ENCODE assay signal across 2 cellular contexts in the genomic region with DNA sequence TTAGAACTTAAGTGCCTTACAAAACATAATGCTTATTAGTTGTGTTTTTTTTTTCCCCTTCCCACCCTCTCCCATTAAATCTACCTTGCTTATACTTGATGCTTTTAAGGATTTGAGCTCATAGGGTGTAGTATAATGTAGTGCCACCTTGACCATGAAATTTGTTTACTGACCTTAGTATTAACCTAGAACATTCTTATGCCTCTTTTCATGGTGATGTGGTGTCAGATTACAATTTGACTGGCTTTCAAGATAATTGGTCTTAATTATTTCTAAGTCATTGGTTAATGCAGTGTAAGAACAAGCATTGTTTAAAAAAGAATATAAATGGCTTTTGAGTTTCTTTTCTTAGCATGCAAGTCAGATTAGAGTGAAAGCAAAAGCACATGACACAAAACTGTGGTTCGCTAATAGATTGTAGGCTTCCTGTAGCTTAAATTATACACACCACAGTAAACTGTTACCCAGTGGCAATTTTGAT.
TF ChIP-seq lines count a peak whose summit lies in the region.

No MANE protein-coding gene starts in this region.

TF ChIP-seq in liver, 16 proteins besides CTCF, POLR2A, EP300 and RAD21 (continued from another document):
- TF ChIP-seq, protein P1, sequence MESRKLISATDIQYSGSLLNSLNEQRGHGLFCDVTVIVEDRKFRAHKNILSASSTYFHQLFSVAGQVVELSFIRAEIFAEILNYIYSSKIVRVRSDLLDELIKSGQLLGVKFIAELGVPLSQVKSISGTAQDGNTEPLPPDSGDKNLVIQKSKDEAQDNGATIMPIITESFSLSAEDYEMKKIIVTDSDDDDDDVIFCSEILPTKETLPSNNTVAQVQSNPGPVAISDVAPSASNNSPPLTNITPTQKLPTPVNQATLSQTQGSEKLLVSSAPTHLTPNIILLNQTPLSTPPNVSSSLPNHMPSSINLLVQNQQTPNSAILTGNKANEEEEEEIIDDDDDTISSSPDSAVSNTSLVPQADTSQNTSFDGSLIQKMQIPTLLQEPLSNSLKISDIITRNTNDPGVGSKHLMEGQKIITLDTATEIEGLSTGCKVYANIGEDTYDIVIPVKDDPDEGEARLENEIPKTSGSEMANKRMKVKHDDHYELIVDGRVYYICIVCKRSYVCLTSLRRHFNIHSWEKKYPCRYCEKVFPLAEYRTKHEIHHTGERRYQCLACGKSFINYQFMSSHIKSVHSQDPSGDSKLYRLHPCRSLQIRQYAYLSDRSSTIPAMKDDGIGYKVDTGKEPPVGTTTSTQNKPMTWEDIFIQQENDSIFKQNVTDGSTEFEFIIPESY (IDR thresholded peaks at IDR 0.05) = no peak
- TF ChIP-seq SP1 (IDR thresholded peaks at IDR 0.05) (no peak), JUND (IDR thresholded peaks at IDR 0.05) (no peak), HNF4G (IDR thresholded peaks at IDR 0.05) (no peak), YY1 (IDR thresholded peaks at IDR 0.05) (no peak), RXRA (IDR thresholded peaks at IDR 0.05) (no peak), HNF4A (conservative IDR thresholded peaks at IDR 0.05) (no peak), NR2F2 (IDR thresholded peaks at IDR 0.05) (no peak)
- TF ChIP-seq, protein P2, sequence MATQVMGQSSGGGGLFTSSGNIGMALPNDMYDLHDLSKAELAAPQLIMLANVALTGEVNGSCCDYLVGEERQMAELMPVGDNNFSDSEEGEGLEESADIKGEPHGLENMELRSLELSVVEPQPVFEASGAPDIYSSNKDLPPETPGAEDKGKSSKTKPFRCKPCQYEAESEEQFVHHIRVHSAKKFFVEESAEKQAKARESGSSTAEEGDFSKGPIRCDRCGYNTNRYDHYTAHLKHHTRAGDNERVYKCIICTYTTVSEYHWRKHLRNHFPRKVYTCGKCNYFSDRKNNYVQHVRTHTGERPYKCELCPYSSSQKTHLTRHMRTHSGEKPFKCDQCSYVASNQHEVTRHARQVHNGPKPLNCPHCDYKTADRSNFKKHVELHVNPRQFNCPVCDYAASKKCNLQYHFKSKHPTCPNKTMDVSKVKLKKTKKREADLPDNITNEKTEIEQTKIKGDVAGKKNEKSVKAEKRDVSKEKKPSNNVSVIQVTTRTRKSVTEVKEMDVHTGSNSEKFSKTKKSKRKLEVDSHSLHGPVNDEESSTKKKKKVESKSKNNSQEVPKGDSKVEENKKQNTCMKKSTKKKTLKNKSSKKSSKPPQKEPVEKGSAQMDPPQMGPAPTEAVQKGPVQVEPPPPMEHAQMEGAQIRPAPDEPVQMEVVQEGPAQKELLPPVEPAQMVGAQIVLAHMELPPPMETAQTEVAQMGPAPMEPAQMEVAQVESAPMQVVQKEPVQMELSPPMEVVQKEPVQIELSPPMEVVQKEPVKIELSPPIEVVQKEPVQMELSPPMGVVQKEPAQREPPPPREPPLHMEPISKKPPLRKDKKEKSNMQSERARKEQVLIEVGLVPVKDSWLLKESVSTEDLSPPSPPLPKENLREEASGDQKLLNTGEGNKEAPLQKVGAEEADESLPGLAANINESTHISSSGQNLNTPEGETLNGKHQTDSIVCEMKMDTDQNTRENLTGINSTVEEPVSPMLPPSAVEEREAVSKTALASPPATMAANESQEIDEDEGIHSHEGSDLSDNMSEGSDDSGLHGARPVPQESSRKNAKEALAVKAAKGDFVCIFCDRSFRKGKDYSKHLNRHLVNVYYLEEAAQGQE (IDR thresholded peaks at IDR 0.05) = no peak
- TF ChIP-seq, protein P3, sequence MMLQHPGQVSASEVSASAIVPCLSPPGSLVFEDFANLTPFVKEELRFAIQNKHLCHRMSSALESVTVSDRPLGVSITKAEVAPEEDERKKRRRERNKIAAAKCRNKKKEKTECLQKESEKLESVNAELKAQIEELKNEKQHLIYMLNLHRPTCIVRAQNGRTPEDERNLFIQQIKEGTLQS (IDR thresholded peaks at IDR 0.05) = no peak
- TF ChIP-seq, protein P4, sequence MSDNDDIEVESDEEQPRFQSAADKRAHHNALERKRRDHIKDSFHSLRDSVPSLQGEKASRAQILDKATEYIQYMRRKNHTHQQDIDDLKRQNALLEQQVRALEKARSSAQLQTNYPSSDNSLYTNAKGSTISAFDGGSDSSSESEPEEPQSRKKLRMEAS (IDR thresholded peaks at IDR 0.05) = no peak

TF ChIP-seq in HepG2, 621 proteins besides CTCF, POLR2A, EP300 and RAD21 (continued from another document):
- TF ChIP-seq, protein P5, sequence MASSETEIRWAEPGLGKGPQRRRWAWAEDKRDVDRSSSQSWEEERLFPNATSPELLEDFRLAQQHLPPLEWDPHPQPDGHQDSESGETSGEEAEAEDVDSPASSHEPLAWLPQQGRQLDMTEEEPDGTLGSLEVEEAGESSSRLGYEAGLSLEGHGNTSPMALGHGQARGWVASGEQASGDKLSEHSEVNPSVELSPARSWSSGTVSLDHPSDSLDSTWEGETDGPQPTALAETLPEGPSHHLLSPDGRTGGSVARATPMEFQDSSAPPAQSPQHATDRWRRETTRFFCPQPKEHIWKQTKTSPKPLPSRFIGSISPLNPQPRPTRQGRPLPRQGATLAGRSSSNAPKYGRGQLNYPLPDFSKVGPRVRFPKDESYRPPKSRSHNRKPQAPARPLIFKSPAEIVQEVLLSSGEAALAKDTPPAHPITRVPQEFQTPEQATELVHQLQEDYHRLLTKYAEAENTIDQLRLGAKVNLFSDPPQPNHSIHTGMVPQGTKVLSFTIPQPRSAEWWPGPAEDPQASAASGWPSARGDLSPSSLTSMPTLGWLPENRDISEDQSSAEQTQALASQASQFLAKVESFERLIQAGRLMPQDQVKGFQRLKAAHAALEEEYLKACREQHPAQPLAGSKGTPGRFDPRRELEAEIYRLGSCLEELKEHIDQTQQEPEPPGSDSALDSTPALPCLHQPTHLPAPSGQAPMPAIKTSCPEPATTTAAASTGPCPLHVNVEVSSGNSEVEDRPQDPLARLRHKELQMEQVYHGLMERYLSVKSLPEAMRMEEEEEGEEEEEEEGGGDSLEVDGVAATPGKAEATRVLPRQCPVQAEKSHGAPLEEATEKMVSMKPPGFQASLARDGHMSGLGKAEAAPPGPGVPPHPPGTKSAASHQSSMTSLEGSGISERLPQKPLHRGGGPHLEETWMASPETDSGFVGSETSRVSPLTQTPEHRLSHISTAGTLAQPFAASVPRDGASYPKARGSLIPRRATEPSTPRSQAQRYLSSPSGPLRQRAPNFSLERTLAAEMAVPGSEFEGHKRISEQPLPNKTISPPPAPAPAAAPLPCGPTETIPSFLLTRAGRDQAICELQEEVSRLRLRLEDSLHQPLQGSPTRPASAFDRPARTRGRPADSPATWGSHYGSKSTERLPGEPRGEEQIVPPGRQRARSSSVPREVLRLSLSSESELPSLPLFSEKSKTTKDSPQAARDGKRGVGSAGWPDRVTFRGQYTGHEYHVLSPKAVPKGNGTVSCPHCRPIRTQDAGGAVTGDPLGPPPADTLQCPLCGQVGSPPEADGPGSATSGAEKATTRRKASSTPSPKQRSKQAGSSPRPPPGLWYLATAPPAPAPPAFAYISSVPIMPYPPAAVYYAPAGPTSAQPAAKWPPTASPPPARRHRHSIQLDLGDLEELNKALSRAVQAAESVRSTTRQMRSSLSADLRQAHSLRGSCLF (CRISPR knock-in tag; IDR thresholded peaks at IDR 0.05; ENCODE audit: borderline replicate concordance) = no peak
- TF ChIP-seq, protein P6, sequence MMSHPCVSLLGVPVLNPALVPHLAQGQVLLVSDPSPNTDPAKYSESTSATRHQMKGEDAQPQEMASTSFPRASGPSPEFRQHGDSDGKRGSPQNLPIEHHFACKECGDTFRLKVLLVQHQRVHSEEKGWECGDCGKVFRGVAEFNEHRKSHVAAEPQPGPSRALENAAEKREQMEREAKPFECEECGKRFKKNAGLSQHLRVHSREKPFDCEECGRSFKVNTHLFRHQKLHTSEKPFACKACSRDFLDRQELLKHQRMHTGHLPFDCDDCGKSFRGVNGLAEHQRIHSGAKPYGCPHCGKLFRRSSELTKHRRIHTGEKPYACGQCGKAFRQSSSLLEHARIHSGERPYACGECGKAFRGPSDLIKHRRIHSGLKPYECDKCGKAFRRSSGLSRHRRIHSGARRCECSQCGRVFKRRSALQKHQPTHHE (CRISPR knock-in tag; IDR thresholded peaks at IDR 0.05; ENCODE audit: borderline replicate concordance) = no peak
- no peak for TF ChIP-seq DNMT1 (CRISPR knock-in tag; IDR thresholded peaks at IDR 0.05)
- no peak for TF ChIP-seq RAD51 (IDR thresholded peaks at IDR 0.05; ENCODE audit: borderline replicate concordance)
- no peak for TF ChIP-seq STAT5B (CRISPR knock-in tag; IDR thresholded peaks at IDR 0.05)
- no peak for TF ChIP-seq SATB2 (CRISPR knock-in tag; IDR thresholded peaks at IDR 0.05)
- no peak for TF ChIP-seq NFYB (CRISPR knock-in tag; IDR thresholded peaks at IDR 0.05)
- no peak for TF ChIP-seq HHEX (CRISPR knock-in tag; IDR thresholded peaks at IDR 0.05)
- no peak for TF ChIP-seq ZNF121 (CRISPR knock-in tag; IDR thresholded peaks at IDR 0.05)
- TF ChIP-seq SRSF1 (optimal IDR thresholded peaks at IDR 0.05; ENCODE audit: low read depth, low read length) = no peak
- TF ChIP-seq, protein P7, sequence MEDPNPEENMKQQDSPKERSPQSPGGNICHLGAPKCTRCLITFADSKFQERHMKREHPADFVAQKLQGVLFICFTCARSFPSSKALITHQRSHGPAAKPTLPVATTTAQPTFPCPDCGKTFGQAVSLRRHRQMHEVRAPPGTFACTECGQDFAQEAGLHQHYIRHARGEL (CRISPR knock-in tag; IDR thresholded peaks at IDR 0.05) = no peak
- TF ChIP-seq ZNF337 (CRISPR knock-in tag; IDR thresholded peaks at IDR 0.05; ENCODE audit: borderline replicate concordance, low read depth) = no peak
- TF ChIP-seq, protein P8, sequence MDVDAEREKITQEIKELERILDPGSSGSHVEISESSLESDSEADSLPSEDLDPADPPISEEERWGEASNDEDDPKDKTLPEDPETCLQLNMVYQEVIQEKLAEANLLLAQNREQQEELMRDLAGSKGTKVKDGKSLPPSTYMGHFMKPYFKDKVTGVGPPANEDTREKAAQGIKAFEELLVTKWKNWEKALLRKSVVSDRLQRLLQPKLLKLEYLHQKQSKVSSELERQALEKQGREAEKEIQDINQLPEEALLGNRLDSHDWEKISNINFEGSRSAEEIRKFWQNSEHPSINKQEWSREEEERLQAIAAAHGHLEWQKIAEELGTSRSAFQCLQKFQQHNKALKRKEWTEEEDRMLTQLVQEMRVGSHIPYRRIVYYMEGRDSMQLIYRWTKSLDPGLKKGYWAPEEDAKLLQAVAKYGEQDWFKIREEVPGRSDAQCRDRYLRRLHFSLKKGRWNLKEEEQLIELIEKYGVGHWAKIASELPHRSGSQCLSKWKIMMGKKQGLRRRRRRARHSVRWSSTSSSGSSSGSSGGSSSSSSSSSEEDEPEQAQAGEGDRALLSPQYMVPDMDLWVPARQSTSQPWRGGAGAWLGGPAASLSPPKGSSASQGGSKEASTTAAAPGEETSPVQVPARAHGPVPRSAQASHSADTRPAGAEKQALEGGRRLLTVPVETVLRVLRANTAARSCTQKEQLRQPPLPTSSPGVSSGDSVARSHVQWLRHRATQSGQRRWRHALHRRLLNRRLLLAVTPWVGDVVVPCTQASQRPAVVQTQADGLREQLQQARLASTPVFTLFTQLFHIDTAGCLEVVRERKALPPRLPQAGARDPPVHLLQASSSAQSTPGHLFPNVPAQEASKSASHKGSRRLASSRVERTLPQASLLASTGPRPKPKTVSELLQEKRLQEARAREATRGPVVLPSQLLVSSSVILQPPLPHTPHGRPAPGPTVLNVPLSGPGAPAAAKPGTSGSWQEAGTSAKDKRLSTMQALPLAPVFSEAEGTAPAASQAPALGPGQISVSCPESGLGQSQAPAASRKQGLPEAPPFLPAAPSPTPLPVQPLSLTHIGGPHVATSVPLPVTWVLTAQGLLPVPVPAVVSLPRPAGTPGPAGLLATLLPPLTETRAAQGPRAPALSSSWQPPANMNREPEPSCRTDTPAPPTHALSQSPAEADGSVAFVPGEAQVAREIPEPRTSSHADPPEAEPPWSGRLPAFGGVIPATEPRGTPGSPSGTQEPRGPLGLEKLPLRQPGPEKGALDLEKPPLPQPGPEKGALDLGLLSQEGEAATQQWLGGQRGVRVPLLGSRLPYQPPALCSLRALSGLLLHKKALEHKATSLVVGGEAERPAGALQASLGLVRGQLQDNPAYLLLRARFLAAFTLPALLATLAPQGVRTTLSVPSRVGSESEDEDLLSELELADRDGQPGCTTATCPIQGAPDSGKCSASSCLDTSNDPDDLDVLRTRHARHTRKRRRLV (CRISPR knock-in tag; IDR thresholded peaks at IDR 0.05) = no peak
- no peak for TF ChIP-seq MBNL3 (CRISPR knock-in tag; conservative IDR thresholded peaks at IDR 0.05)
- TF ChIP-seq PLRG1 (conservative IDR thresholded peaks at IDR 0.05) = no peak
- TF ChIP-seq POLR2AphosphoS2 (IDR thresholded peaks at IDR 0.05; ENCODE audit: low read depth, low read length) = no peak
- TF ChIP-seq ASH2L (IDR thresholded peaks at IDR 0.05; ENCODE audit: insufficient read length, low read depth, low read length) = no peak
